10 cellular contexts compared by ENCODE assay signal in the genomic region with DNA sequence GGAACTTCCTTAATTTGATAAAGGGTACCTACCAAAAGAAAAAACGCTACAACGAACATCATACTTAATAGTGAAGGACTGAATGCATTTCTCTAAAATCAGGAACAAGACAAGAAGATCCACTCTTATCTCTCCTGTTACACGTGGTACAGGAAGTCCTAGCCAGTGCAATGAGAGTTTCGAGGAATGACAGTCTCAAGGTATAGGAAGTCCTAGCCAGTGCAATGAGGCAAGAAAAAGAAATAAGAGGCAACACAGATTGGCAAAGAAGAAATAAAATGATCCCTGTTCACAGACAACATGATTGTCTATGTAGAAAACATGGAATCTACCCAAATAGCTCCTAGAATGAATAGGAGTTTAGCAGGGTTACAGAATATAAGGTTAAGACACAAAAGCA.
"Had no signal": no experiment of that assay in that cellular context is flagged by ENCODE, and none has a peak within 500 bp of the region (broad histone marks: within the 10 kb centered on the region; RNA-seq: fewer than 3 reads in every experiment).

No MANE protein-coding gene starts in this region.

- H3K27ac Mint-ChIP-seq: GM23338, H9, HFFc6, IgD-negative memory B cell had no signal

- DNase-seq: H9, HCEC 1CT, HFFc6, KG1 had no signal

- H3K4me3 Mint-ChIP-seq: GM23338, H9, HFFc6, IgD-negative memory B cell had no signal

- H3K4me2 ChIP-seq: GM23338 had no signal

- ATAC-seq: GM23338, HepG2 had no signal

- H2AFZ ChIP-seq: GM23338 had no signal

- H3K4me1 Mint-ChIP-seq: IgD-negative memory B cell had no signal

- H3K27ac ChIP-seq: HL-60 had no signal

- FAIRE-seq: H1, H54, HepG2 had no signal

- H3K4me3 ChIP-seq: GM23338 had no signal
